In genomic region chr21:27464643-27465042, GRCh38 we compare ENCODE assay signal across 16 cellular contexts.
DNase-seq lines count a peak whose midpoint lies in the region; FAIRE-seq and TF ChIP-seq lines count a peak whose summit lies in the region.
"Had no signal": no experiment of that assay in that cellular context is flagged by ENCODE, and none has a peak within 500 bp of the region (broad histone marks: within the 10 kb centered on the region; RNA-seq: fewer than 3 reads in every experiment).

No MANE protein-coding gene starts in this region.

- DNase-seq in Daoy (ENCODE audit: low read depth), result peak; percentile 36
- peak; percentile 33 for DNase-seq in M059J (ENCODE audit: low read depth)
- peak; percentile 15 for DNase-seq in endothelial cell of umbilical vein (ENCODE audit: low read depth, low spot score)
- peak; percentile 15 for DNase-seq in renal cortical epithelial cell (ENCODE audit: low read depth)
- no peak for DNase-seq in small intestine
- no peak for DNase-seq in Calu3
- no peak for DNase-seq in brain microvascular endothelial cell
- DNase-seq: BE2C; CD4-positive, alpha-beta memory T cell; NCI-H1048; NCI-H146; NCI-H2227 treated with DMSO at 0.1 percent for 48 hours; NCI-H526 treated with DMSO at 0.1 percent for 48 hours had no signal

- H3K9ac ChIP-seq in endothelial cell of umbilical vein (replicated peaks; ENCODE audit: extremely low read depth, insufficient read depth, low read length), result no peak overlapping the region

- H3K9me1 ChIP-seq in endothelial cell of umbilical vein (replicated peaks; ENCODE audit: control insufficient read depth, extremely low read depth, insufficient read depth, low read length), result no peaks in the 10 kb centered on the region

- H3K36me3 ChIP-seq in endothelial cell of umbilical vein (ENCODE audit: control insufficient read depth in 2 of 2, extremely low read depth in 1 of 2, insufficient read depth in 2 of 2, low read length in 2 of 2), result no peaks in the 10 kb centered on the region
- no peaks in the 10 kb centered on the region for H3K36me3 ChIP-seq in small intestine (ENCODE audit: control insufficient read depth in 2 of 2, insufficient read depth in 2 of 2, low read length in 2 of 2)
- no peaks in the 10 kb centered on the region for H3K36me3 ChIP-seq in brain microvascular endothelial cell (replicated peaks)
- H3K36me3 ChIP-seq: BE2C, HAP-1 had no signal

- H3K4me3 ChIP-seq in endothelial cell of umbilical vein (replicated peaks in 1 of 3; ENCODE audit: insufficient read depth in 1 of 3, low read depth in 1 of 3, low read length in 3 of 3) (no peak overlapping the region), small intestine (ENCODE audit: low read depth in 1 of 2, low read length in 2 of 2) (no peak overlapping the region), brain microvascular endothelial cell (ENCODE audit: low read depth, low read length) (no peak overlapping the region)
- H3K4me3 ChIP-seq: GM12878, HAP-1 had no signal

- TF ChIP-seq POLR2A in endothelial cell of umbilical vein (IDR thresholded peaks at IDR 0.05; ENCODE audit: low read depth, low read length), result no peak

- BruUV-seq in endothelial cell of umbilical vein (replicated peaks; lab: Mats Ljungman, UMichigan), result no TSS peak
- no TSS peak for BruUV-seq in Calu3 (replicated peaks; lab: Mats Ljungman, UMichigan)

- H3K4me3 Mint-ChIP-seq in Calu3 (ENCODE audit: low read depth, unreplicated experiment), result no peak overlapping the region
- H3K4me3 Mint-ChIP-seq: CD4-positive, alpha-beta memory T cell had no signal

- H3K27me3 ChIP-seq in endothelial cell of umbilical vein (ENCODE audit: control insufficient read depth in 2 of 2, insufficient read depth in 2 of 2, low read length in 2 of 2) (no peaks in the 10 kb centered on the region), small intestine (ENCODE audit: control insufficient read depth in 2 of 2, insufficient read depth in 2 of 2, low read length in 2 of 2) (no peaks in the 10 kb centered on the region), brain microvascular endothelial cell (replicated peaks) (no peaks in the 10 kb centered on the region)
- H3K27me3 ChIP-seq: BE2C had no signal

- no peaks in the 10 kb centered on the region for H3K4me1 ChIP-seq in endothelial cell of umbilical vein (ENCODE audit: control insufficient read depth, extremely low read depth, insufficient read depth, low read length)
- H3K4me1 ChIP-seq in small intestine (ENCODE audit: control insufficient read depth in 2 of 2, insufficient read depth in 1 of 2, low read depth in 1 of 2, low read length in 1 of 2), result no peaks in the 10 kb centered on the region
- H3K4me1 ChIP-seq: HAP-1 had no signal

- H3K4me1 Mint-ChIP-seq in Calu3 (ENCODE audit: low read depth, unreplicated experiment), result no peaks in the 10 kb centered on the region
- H3K4me1 Mint-ChIP-seq: CD4-positive, alpha-beta memory T cell had no signal

- no peaks in the 10 kb centered on the region for H3K36me3 Mint-ChIP-seq in Calu3 (ENCODE audit: insufficient read depth, unreplicated experiment)
- H3K36me3 Mint-ChIP-seq: CD4-positive, alpha-beta memory T cell had no signal

- dilution Hi-C loops in endothelial cell of umbilical vein (cut with MboI; ENCODE audit: extremely low pct_ligation_motif_present, low sequenced_read_pairs), result no loop called here

- in situ Hi-C loops in brain microvascular endothelial cell (cut with HindIII; ENCODE audit: low pct_ligation_motif_present, low sequenced_read_pairs), result no loop called here

- H3K9me3 ChIP-seq in endothelial cell of umbilical vein (replicated peaks; ENCODE audit: control insufficient read depth, insufficient read depth, low read length) (no peaks in the 10 kb centered on the region), small intestine (ENCODE audit: control insufficient read depth, low read depth) (no peaks in the 10 kb centered on the region)
- H3K9me3 ChIP-seq: BE2C, HAP-1 had no signal

- H3K4me2 ChIP-seq in endothelial cell of umbilical vein (ENCODE audit: insufficient read depth, low read length), result no peak overlapping the region

- intact Hi-C loops in endothelial cell of umbilical vein (cut with micrococcal nuclease), result no loop called here
- intact Hi-C loops in Calu3 (cut with micrococcal nuclease; ENCODE audit: unreplicated experiment), result no loop called here

- no peaks in the 10 kb centered on the region for H3K27me3 Mint-ChIP-seq in Calu3 (ENCODE audit: unreplicated experiment)
- H3K27me3 Mint-ChIP-seq: CD4-positive, alpha-beta memory T cell had no signal

- H3K27ac ChIP-seq in endothelial cell of umbilical vein (ENCODE audit: insufficient read depth, low read depth, low read length), result no peak overlapping the region
- no peak overlapping the region for H3K27ac ChIP-seq in small intestine (ENCODE audit: low read depth in 1 of 2, low read length in 1 of 2)
- no peak overlapping the region for H3K27ac ChIP-seq in brain microvascular endothelial cell

- POLR2A ChIA-PET in endothelial cell of umbilical vein (lab: Charles Lee), result no interaction called here

- no peak for FAIRE-seq in endothelial cell of umbilical vein (lab: Jason Lieb, UNC)
- no peak for FAIRE-seq in small intestine (lab: Jason Lieb, UNC)
- FAIRE-seq: GM12878, GM18507 had no signal

- no peak for TF ChIP-seq CTCF in endothelial cell of umbilical vein (IDR thresholded peaks at IDR 0.05; ENCODE audit: extremely low read depth in 1 of 2, insufficient read depth in 1 of 2, low read depth in 1 of 2, low read length in 2 of 2)
- TF ChIP-seq CTCF in Calu3 (IDR thresholded peaks at IDR 0.05; ENCODE audit: unreplicated experiment), result no peak
- no peak for TF ChIP-seq CTCF in brain microvascular endothelial cell (IDR thresholded peaks at IDR 0.05; ENCODE audit: low read depth, low read length, missing control alignments)

- H2AFZ ChIP-seq in endothelial cell of umbilical vein (ENCODE audit: low read depth, low read length), result no peak overlapping the region

- H3K9me3 Mint-ChIP-seq in Calu3 (ENCODE audit: low read depth, unreplicated experiment), result no peaks in the 10 kb centered on the region

- H3K79me2 ChIP-seq in endothelial cell of umbilical vein (ENCODE audit: control insufficient read depth, insufficient read depth, low read length), result no peaks in the 10 kb centered on the region

- no peaks in the 10 kb centered on the region for H4K20me1 ChIP-seq in endothelial cell of umbilical vein (replicated peaks; ENCODE audit: control insufficient read depth, extremely low read depth, insufficient read depth, low read length)

- H3K27ac Mint-ChIP-seq in Calu3 (ENCODE audit: unreplicated experiment), result no peak overlapping the region
- H3K27ac Mint-ChIP-seq: CD4-positive, alpha-beta memory T cell had no signal

- CTCF ChIA-PET in endothelial cell of umbilical vein (lab: Charles Lee) (interaction anchor here (1.0 kb wide), 1 partner anchor 236 kb away, joined by 3 read pairs; no protein-coding TSS in a partner anchor), Calu3 (lab: Charles Lee) (no interaction called here)

- WGBS in small intestine, 3 donors, result 65 to 93% (median 90%) methylated on average over 1 of the region's 1 CpG

TF ChIP-seq in endothelial cell of umbilical vein, 7 proteins besides CTCF, POLR2A, EP300 and RAD21:
- TF ChIP-seq MYC (IDR thresholded peaks at IDR 0.05; ENCODE audit: low read depth, low read length), result no peak
- TF ChIP-seq POLR2AphosphoS5 (IDR thresholded peaks at IDR 0.05; ENCODE audit: insufficient read depth, low read depth, low read length), result no peak
- TF ChIP-seq FOS (IDR thresholded peaks at IDR 0.05; ENCODE audit: borderline replicate concordance, insufficient read depth, low read length), result peak; percentile 39

Comparison
In these comparisons a context has a peak if more than half of its experiments do, and no peak if none do; other contexts are left out.
1. DNase-seq: peak in Daoy (single experiment), M059J (single experiment), endothelial cell of umbilical vein (single experiment) and renal cortical epithelial cell (single experiment); none in small intestine (single experiment), Calu3 (single experiment) and brain microvascular endothelial cell (single experiment).